20 cellular contexts compared by ENCODE assay signal in genomic region chr15:25676070-25676469, GRCh38.
"Had no signal": no experiment of that assay in that cellular context is flagged by ENCODE, and none has a peak within 500 bp of the region (broad histone marks: within the 10 kb centered on the region; RNA-seq: fewer than 3 reads in every experiment).

No MANE protein-coding gene starts in this region.

- H3K36me3 ChIP-seq: prostate gland, right atrium auricular region had no signal

- H3K9me3 ChIP-seq: prostate gland, right atrium auricular region, sigmoid colon had no signal

- H3K4me1 Mint-ChIP-seq: memory B cell; stimulated activated effector memory CD8-positive, alpha-beta T cell treated with anti-CD3 and anti-CD28 coated beads, Interleukin-12 subunit alpha, Interleukin-12 subunit beta, amount 100 ng/mL, for 72 hours had no signal

- H3K9me3 Mint-ChIP-seq: natural killer cell, neural crest cell had no signal

- DNase-seq: cortex of kidney; effector memory CD8-positive, alpha-beta T cell; erythroblast; head of caudate nucleus; kidney; natural killer cell; sigmoid colon; stimulated activated CD4-positive, alpha-beta T cell treated with anti-CD3 and anti-CD28 coated beads, Interleukin-2, amount 100 ng/mL, for 24 hours; stimulated activated CD4-positive, alpha-beta T cell treated with anti-CD3 and anti-CD28 coated beads, Interleukin-4, amount 100 ng/mL, for 24 hours; stimulated activated naive CD4-positive, alpha-beta T cell treated with Interleukin-2 at 50 U/mL for 16 hours; stomach; trophoblast cell had no signal

- H3K4me3 Mint-ChIP-seq: effector memory CD8-positive, alpha-beta T cell; memory B cell; natural killer cell; neural crest cell; stimulated activated effector memory CD8-positive, alpha-beta T cell treated with anti-CD3 and anti-CD28 coated beads, Interleukin-12 subunit alpha, Interleukin-12 subunit beta, amount 100 ng/mL, for 72 hours had no signal

- H3K4me3 ChIP-seq: lung, prostate gland, right atrium auricular region, sigmoid colon, stomach had no signal

- H3K27me3 Mint-ChIP-seq: effector memory CD8-positive, alpha-beta T cell had no signal

- H3K4me1 ChIP-seq: parathyroid adenoma, prostate gland had no signal

- H3K27me3 ChIP-seq: right atrium auricular region, sigmoid colon, stomach had no signal

- ATAC-seq: effector memory CD8-positive, alpha-beta T cell; left lobe of liver; natural killer cell; stimulated activated effector memory CD8-positive, alpha-beta T cell treated with anti-CD3 and anti-CD28 coated beads, Interleukin-12 subunit alpha, Interleukin-12 subunit beta, amount 100 ng/mL, for 72 hours had no signal

- H3K27ac ChIP-seq: parathyroid adenoma had no signal

- H3K36me3 Mint-ChIP-seq: memory B cell had no signal

- H3K9ac ChIP-seq: parathyroid adenoma had no signal

- H3K27ac Mint-ChIP-seq: effector memory CD8-positive, alpha-beta T cell; memory B cell; stimulated activated effector memory CD8-positive, alpha-beta T cell treated with anti-CD3 and anti-CD28 coated beads, Interleukin-12 subunit alpha, Interleukin-12 subunit beta, amount 100 ng/mL, for 72 hours had no signal
